7 cellular contexts compared by ENCODE assay signal in the genomic region with DNA sequence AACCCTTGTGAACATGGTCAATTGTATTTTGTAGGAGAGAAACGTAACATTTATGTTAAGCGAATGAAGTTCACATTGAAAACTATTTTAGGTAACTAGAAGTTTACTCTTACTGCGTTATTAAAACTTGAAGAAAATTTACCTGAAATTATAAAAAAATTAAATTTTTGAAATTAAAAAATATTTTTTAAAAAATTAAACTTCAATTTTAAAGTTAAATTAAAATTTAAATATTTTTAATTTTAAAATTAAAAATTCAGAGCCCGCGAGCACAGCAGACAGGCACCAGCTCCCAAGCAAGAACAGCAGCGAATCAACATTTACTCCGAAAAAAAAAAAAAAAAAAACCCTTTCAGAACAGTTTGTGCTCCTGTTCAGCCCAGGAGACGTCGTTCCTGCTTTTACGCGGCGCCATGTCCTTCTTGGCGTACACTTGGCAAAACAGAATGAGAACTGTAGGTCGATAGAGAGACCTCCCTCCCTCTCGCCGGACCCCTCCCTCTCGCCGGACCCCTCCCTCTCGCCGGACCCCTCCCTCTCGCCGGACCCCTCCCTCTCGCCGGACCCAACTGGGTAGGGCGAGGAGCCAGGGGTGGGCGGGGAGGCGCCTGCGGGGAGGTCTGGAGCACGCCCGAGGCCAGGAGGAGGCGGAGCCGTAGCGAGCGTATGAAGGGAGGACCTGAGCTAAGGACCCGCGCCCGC.
DNase-seq lines count a peak whose midpoint lies in the region; ATAC-seq and TF ChIP-seq lines count a peak whose summit lies in the region.

No MANE protein-coding gene starts in this region.

- H3K4me1 ChIP-seq in ES-I3 (ENCODE audit: insufficient read depth, low read length) (no peaks in the 10 kb centered on the region), left ventricle myocardium inferior (no peaks in the 10 kb centered on the region), SJCRH30 (peaks cover 10% of the 10 kb centered on the region)

- H3K36me3 Mint-ChIP-seq in activated CD8-positive, alpha-beta T cell treated with anti-CD3 and anti-CD28 coated beads for 36 hours (ENCODE audit: low read depth), result no peaks in the 10 kb centered on the region

- H3K4me3 Mint-ChIP-seq in activated CD8-positive, alpha-beta T cell treated with anti-CD3 and anti-CD28 coated beads for 36 hours, result peak overlapping the region; percentile 47

- CTCF ChIA-PET in activated CD8-positive, alpha-beta T cell treated with anti-CD3 and anti-CD28 coated beads for 36 hours (lab: Charles Lee), result no interaction called here

- H3K27me3 ChIP-seq in left ventricle myocardium inferior (ENCODE audit: low read depth), result peaks cover 9% of the 10 kb centered on the region
- H3K27me3 ChIP-seq in SJCRH30, result no peaks in the 10 kb centered on the region

- H3K27me3 Mint-ChIP-seq in activated CD8-positive, alpha-beta T cell treated with anti-CD3 and anti-CD28 coated beads for 36 hours, result peaks cover 30% of the 10 kb centered on the region

- DNase-seq in activated CD8-positive, alpha-beta T cell treated with anti-CD3 and anti-CD28 coated beads for 36 hours, result peak; percentile 48
- DNase-seq in left ventricle myocardium inferior, result peak; percentile 45
- no peak for DNase-seq in SJCRH30

- no peak for TF ChIP-seq CTCF in activated CD8-positive, alpha-beta T cell treated with anti-CD3 and anti-CD28 coated beads for 36 hours (IDR thresholded peaks at IDR 0.05)
- TF ChIP-seq CTCF in left ventricle myocardium inferior (IDR thresholded peaks at IDR 0.05; ENCODE audit: borderline replicate concordance), result no peak

- peak overlapping the region; percentile 42; the same call in 1 of the 2 replicates for H3K9ac ChIP-seq in ES-I3 (ENCODE audit: low read depth, low read length)

- intact Hi-C loops in activated CD8-positive, alpha-beta T cell treated with anti-CD3 and anti-CD28 coated beads for 36 hours (cut with micrococcal nuclease), result no loop called here
- intact Hi-C loops in left ventricle myocardium inferior (cut with micrococcal nuclease), result no loop called here

- H3K27ac ChIP-seq in left ventricle myocardium inferior (replicated peaks) (no peak overlapping the region), skin epidermis (peak overlapping the region in 1 of 21 experiments; percentile 52), SJCRH30 (no peak overlapping the region)

- no peaks in the 10 kb centered on the region for H3K36me3 ChIP-seq in ES-I3 (ENCODE audit: insufficient read depth, low read length)
- no peaks in the 10 kb centered on the region for H3K36me3 ChIP-seq in left ventricle myocardium inferior
- no peaks in the 10 kb centered on the region for H3K36me3 ChIP-seq in SJCRH30

- peaks cover 5% of the 10 kb centered on the region for H3K9me3 Mint-ChIP-seq in activated CD8-positive, alpha-beta T cell treated with anti-CD3 and anti-CD28 coated beads for 36 hours

- no peak overlapping the region for H3K27ac Mint-ChIP-seq in activated CD8-positive, alpha-beta T cell treated with anti-CD3 and anti-CD28 coated beads for 36 hours

- H3K9me3 ChIP-seq in ES-I3 (ENCODE audit: control insufficient read depth, insufficient read depth, low read length) (no peaks in the 10 kb centered on the region), left ventricle myocardium inferior (replicated peaks) (peaks cover 9% of the 10 kb centered on the region), SJCRH30 (replicated peaks) (peaks cover 11% of the 10 kb centered on the region; the same call in 1 of the 2 replicates)

- peak overlapping the region; percentile 50 for H3K4me3 ChIP-seq in left ventricle myocardium inferior
- H3K4me3 ChIP-seq in skin epidermis, result peak overlapping the region in 6 of 7 experiments; percentile 17 to 31 (median 22)
- H3K4me3 ChIP-seq in SJCRH30, result no peak overlapping the region

- ATAC-seq in HG03280 (IDR thresholded peaks at IDR 0.05; ENCODE audit: unreplicated experiment) (peak; percentile 40), GM21367 (IDR thresholded peaks at IDR 0.05; ENCODE audit: unreplicated experiment) (no peak)
- peak; percentile 21 for ATAC-seq in activated CD8-positive, alpha-beta T cell treated with anti-CD3 and anti-CD28 coated beads for 36 hours

- peaks cover 7% of the 10 kb centered on the region for H3K4me1 Mint-ChIP-seq in activated CD8-positive, alpha-beta T cell treated with anti-CD3 and anti-CD28 coated beads for 36 hours (ENCODE audit: low read depth)

- POLR2A ChIA-PET in activated CD8-positive, alpha-beta T cell treated with anti-CD3 and anti-CD28 coated beads for 36 hours (lab: Charles Lee), result no interaction called here

Comparison
In these comparisons a context has a peak if more than half of its experiments do, and no peak if none do; other contexts are left out.
1. DNase-seq: peak in activated CD8-positive, alpha-beta T cell treated with anti-CD3 and anti-CD28 coated beads for 36 hours (single experiment) and left ventricle myocardium inferior (single experiment); none in SJCRH30 (0 of 2).